Comparison of ENCODE assay signal across 20 cellular contexts in the genomic region with DNA sequence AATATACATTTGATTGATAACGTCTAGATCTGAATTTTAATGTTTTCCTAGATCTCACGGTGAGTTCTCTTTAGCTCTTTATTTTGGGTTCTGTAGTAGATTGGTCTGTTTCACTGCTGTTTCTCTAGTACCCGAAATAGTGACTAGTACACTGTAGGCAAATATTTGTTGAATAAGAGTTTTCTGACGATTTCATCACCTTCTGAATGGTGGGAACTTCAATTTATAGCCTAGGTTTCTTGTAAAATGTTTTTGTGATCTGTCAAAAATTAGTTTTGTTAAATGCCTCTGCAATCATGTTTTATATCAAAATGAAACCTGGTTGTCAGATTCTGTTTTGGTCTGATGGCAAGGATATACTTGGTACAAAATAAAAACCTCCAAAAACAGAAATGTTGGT. TPM values are rescaled to one million over a fixed set of nuclear protein-coding genes. Genes with fewer than 3 reads are reported as not detected.
A peak's percentile ranks its signal among the peaks of the same experiment; 100 is the strongest.
DNase-seq lines count a peak whose midpoint lies in the region; ATAC-seq, FAIRE-seq and TF ChIP-seq lines count a peak whose summit lies in the region.
"Had no signal": no experiment of that assay in that cellular context is flagged by ENCODE, and none has a peak within 500 bp of the region (broad histone marks: within the 10 kb centered on the region; RNA-seq: fewer than 3 reads in every experiment).

No MANE protein-coding gene starts in this region.

- peak overlapping the region in 1 of 4 donors; percentile 65 for H3K4me3 Mint-ChIP-seq in IgD-negative memory B cell
- H3K4me3 Mint-ChIP-seq in naive thymus-derived CD4-positive, alpha-beta T cell: peak overlapping the region in 8 of 10 donors; percentile 33 to 77 (median 56)
- H3K4me3 Mint-ChIP-seq: activated CD4-positive, alpha-beta T cell treated with anti-CD3 and anti-CD28 coated beads, Interleukin-2, amount 10 ng/mL, durations not matched to agents 7 days and 5 days had no signal

- TF ChIP-seq CTCF in A549 (IDR thresholded peaks at IDR 0.05): no peak
- no peak for TF ChIP-seq CTCF in K562 (IDR thresholded peaks at IDR 0.05 in 2 of 3, conservative IDR thresholded peaks at IDR 0.05 in 1 of 3; ENCODE audit: insufficient read depth in 2 of 3, low read depth in 1 of 3, low read length in 3 of 3)

- H3K4me3 ChIP-seq in A549 (no peak overlapping the region), K562 (no peak overlapping the region)
- no peak overlapping the region for H3K4me3 ChIP-seq in naive thymus-derived CD4-positive, alpha-beta T cell (ENCODE audit: low read length)
- H3K4me3 ChIP-seq: left lung, uterus had no signal

- no peak for FAIRE-seq in A549 (lab: Jason Lieb, UNC)
- FAIRE-seq in K562 (lab: Jason Lieb, UNC): no peak
- FAIRE-seq: HTR-8/SVneo, TTC549 had no signal

- H3K36me3 Mint-ChIP-seq in IgD-negative memory B cell: peaks cover 2% of the 10 kb centered on the region
- peaks cover 12 to 65% (median 36%) of the 10 kb centered on the region in 5 donors for H3K36me3 Mint-ChIP-seq in naive thymus-derived CD4-positive, alpha-beta T cell

- no TSS peak for BruUV-seq in K562 (replicated peaks; lab: Mats Ljungman, UMichigan)

- no peaks in the 10 kb centered on the region for H3K27me3 Mint-ChIP-seq in IgD-negative memory B cell
- H3K27me3 Mint-ChIP-seq in naive thymus-derived CD4-positive, alpha-beta T cell: no peaks in the 10 kb centered on the region
- H3K27me3 Mint-ChIP-seq: activated CD4-positive, alpha-beta T cell treated with anti-CD3 and anti-CD28 coated beads, Interleukin-2, amount 10 ng/mL, durations not matched to agents 7 days and 5 days; naive B cell had no signal

- H3K9me1 ChIP-seq in K562 (ENCODE audit: control insufficient read depth, insufficient read depth, low read length): no peaks in the 10 kb centered on the region

- POLR2A ChIA-PET in A549 (lab: Yijun Ruan, JAX) (interaction anchor here (1.2 to 2.3 kb wide), 2 partner anchors 10 to 37 kb away, joined by 3 to 9 read pairs; a partner anchor contains a TSS), K562 (lab: Yijun Ruan, JAX) (no interaction called here)
- POLR2A ChIA-PET in naive thymus-derived CD4-positive, alpha-beta T cell (lab: Charles Lee): interaction anchor here (1.0 to 1.2 kb wide), 2 partner anchors 46 to 69 kb away, joined by 3 to 4 read pairs; no protein-coding TSS in a partner anchor

- H3K27ac Mint-ChIP-seq in IgD-negative memory B cell: peak overlapping the region in 2 of 3 donors; percentile 31 to 71
- peak overlapping the region in 5 of 9 donors; percentile 26 to 77 (median 59) for H3K27ac Mint-ChIP-seq in naive thymus-derived CD4-positive, alpha-beta T cell
- H3K27ac Mint-ChIP-seq: activated CD4-positive, alpha-beta T cell treated with anti-CD3 and anti-CD28 coated beads, Interleukin-2, amount 10 ng/mL, durations not matched to agents 7 days and 5 days had no signal

- H3K4me2 ChIP-seq in A549 (peak overlapping the region; percentile 24; the same call in 2 of the 3 replicates), K562 (ENCODE audit: insufficient read depth, low read length) (no peak overlapping the region)

- ATAC-seq in A549 (no peak), K562 (no peak), GM18519 (IDR thresholded peaks at IDR 0.05; ENCODE audit: low FRiP score, unreplicated experiment) (no peak), HG02938 (IDR thresholded peaks at IDR 0.05; ENCODE audit: unreplicated experiment) (no peak)
- ATAC-seq in naive thymus-derived CD4-positive, alpha-beta T cell: no peak
- ATAC-seq: gastroesophageal sphincter, left lung, SK-N-SH treated with all-trans-retinoic acid at 6 μM for 48 hours had no signal

- H3K9me3 ChIP-seq in A549 (no peaks in the 10 kb centered on the region), K562 (replicated peaks; ENCODE audit: control insufficient read depth, insufficient read depth, low read depth, low read length) (no peaks in the 10 kb centered on the region)
- H3K9me3 ChIP-seq in naive thymus-derived CD4-positive, alpha-beta T cell (ENCODE audit: control insufficient read depth in 2 of 3, low read length in 3 of 3): no peaks in the 10 kb centered on the region
- H3K9me3 ChIP-seq: Caco-2, gastroesophageal sphincter, left lung, uterus had no signal

- no peaks in the 10 kb centered on the region for H3K79me2 ChIP-seq in K562 (ENCODE audit: control insufficient read depth, insufficient read depth, low read length)

- H3K4me1 ChIP-seq in A549 (peaks cover 31% of the 10 kb centered on the region), K562 (replicated peaks in 1 of 2; ENCODE audit: control insufficient read depth in 2 of 2, insufficient read depth in 2 of 2, low read length in 2 of 2) (peaks cover 0 to 5% of the 10 kb centered on the region in 2 experiments; a peak in 3 of 5 replicates)
- peaks cover 43 to 66% of the 10 kb centered on the region in 2 donors for H3K4me1 ChIP-seq in naive thymus-derived CD4-positive, alpha-beta T cell (ENCODE audit: control insufficient read depth in 2 of 2, insufficient read depth in 2 of 2, low read length in 2 of 2)

- in situ Hi-C loops in K562 (cut with MboI): loop anchor here (25.0 kb wide), 1 partner anchor 270 kb away; no protein-coding TSS in a partner anchor

- H3K36me3 ChIP-seq in K562 (ENCODE audit: control insufficient read depth, insufficient read depth, low read length): peaks cover 15% of the 10 kb centered on the region
- peaks cover 0 to 27% (median 27%) of the 10 kb centered on the region in 3 experiments for H3K36me3 ChIP-seq in naive thymus-derived CD4-positive, alpha-beta T cell (ENCODE audit: control insufficient read depth in 2 of 3, insufficient read depth in 3 of 3, low read length in 3 of 3)

- no peaks in the 10 kb centered on the region for H4K20me1 ChIP-seq in K562 (replicated peaks; ENCODE audit: control insufficient read depth, insufficient read depth, low read length)

- no peak overlapping the region for H2AFZ ChIP-seq in K562 (ENCODE audit: low read depth, low read length)

- TF ChIP-seq POLR2A in A549 (IDR thresholded peaks at IDR 0.05; ENCODE audit: low read length): no peak
- no peak for TF ChIP-seq POLR2A in K562 (conservative IDR thresholded peaks at IDR 0.05)

- H3K4me1 Mint-ChIP-seq in IgD-negative memory B cell: peaks cover 20 to 48% (median 38%) of the 10 kb centered on the region in 3 donors
- H3K4me1 Mint-ChIP-seq in naive thymus-derived CD4-positive, alpha-beta T cell: peaks cover 40 to 91% (median 83%) of the 10 kb centered on the region in 7 donors

- TF ChIP-seq EP300 in A549 (IDR thresholded peaks at IDR 0.05) (no peak), K562 (IDR thresholded peaks at IDR 0.05; ENCODE audit: low read length) (no peak)

- intact Hi-C loops in K562 (cut with micrococcal nuclease): no loop called here
- intact Hi-C loops in naive thymus-derived CD4-positive, alpha-beta T cell (cut with micrococcal nuclease): loop anchor here in 1 of 2 donors (1.0 kb wide), 1 partner anchor 8 kb away; no protein-coding TSS in a partner anchor

- no peak for TF ChIP-seq RAD21 in A549 (conservative IDR thresholded peaks at IDR 0.05 in 1 of 2, IDR thresholded peaks at IDR 0.05 in 1 of 2)
- no peak for TF ChIP-seq RAD21 in K562 (CRISPR knock-in tag; conservative IDR thresholded peaks at IDR 0.05 in 1 of 2, IDR thresholded peaks at IDR 0.05 in 1 of 2)

- H3K27me3 ChIP-seq in K562 (ENCODE audit: control insufficient read depth in 2 of 2, insufficient read depth in 2 of 2, low read length in 2 of 2): no peaks in the 10 kb centered on the region
- no peaks in the 10 kb centered on the region for H3K27me3 ChIP-seq in naive thymus-derived CD4-positive, alpha-beta T cell (ENCODE audit: control insufficient read depth in 2 of 2, insufficient read depth in 2 of 2, low read length in 2 of 2)
- H3K27me3 ChIP-seq: gastroesophageal sphincter, left lung, uterus had no signal

- DNase-seq in A549 (ENCODE audit: low read depth in 1 of 2, low spot score in 1 of 2) (no peak), K562 (ENCODE audit: extremely low read depth in 1 of 4, low spot score in 3 of 4) (no peak), NCI-H510A treated with DMSO at 0.1 percent for 48 hours (lab: John Stamatoyannopoulos, UW) (no peak), cerebellar nuclear complex (lab: John Stamatoyannopoulos, UW) (no peak)
- DNase-seq in naive thymus-derived CD4-positive, alpha-beta T cell: no peak
- DNase-seq: activated CD4-positive, alpha-beta T cell treated with anti-CD3 and anti-CD28 coated beads, Interleukin-2, amount 10 ng/mL, durations not matched to agents 7 days and 5 days; amygdala; Caco-2; left lung; naive B cell; NCI-H1436; stimulated activated naive CD4-positive, alpha-beta T cell; uterus had no signal

- CTCF ChIA-PET in A549 (lab: Yijun Ruan, JAX): interaction anchor here (2.7 kb wide), 1 partner anchor 11 kb away, joined by 16 read pairs; no protein-coding TSS in a partner anchor
- CTCF ChIA-PET in K562 (lab: Yijun Ruan, JAX; ENCODE audit: low intra/inter-chr PET ratio): no interaction called here
- CTCF ChIA-PET in naive thymus-derived CD4-positive, alpha-beta T cell (lab: Charles Lee): interaction anchor here (0.8 to 1.6 kb wide), 4 partner anchors 27 to 136 kb away, joined by 3 to 4 read pairs (median 3); no protein-coding TSS in a partner anchor

- no peaks in the 10 kb centered on the region for H3K9me3 Mint-ChIP-seq in IgD-negative memory B cell
- H3K9me3 Mint-ChIP-seq in naive thymus-derived CD4-positive, alpha-beta T cell: no peaks in the 10 kb centered on the region
- H3K9me3 Mint-ChIP-seq: activated CD4-positive, alpha-beta T cell treated with anti-CD3 and anti-CD28 coated beads, Interleukin-2, amount 10 ng/mL, durations not matched to agents 7 days and 5 days; naive B cell had no signal

- H3K9ac ChIP-seq in K562 (ENCODE audit: insufficient read depth in 1 of 2, low read depth in 2 of 2, low read length in 2 of 2): no peak overlapping the region

- no peak overlapping the region for H3K27ac ChIP-seq in A549
- no peak overlapping the region for H3K27ac ChIP-seq in K562 (ENCODE audit: extremely low read depth, low read depth, low read length)
- peak overlapping the region; percentile 46 for H3K27ac ChIP-seq in naive thymus-derived CD4-positive, alpha-beta T cell (ENCODE audit: low read depth, low read length)
- H3K27ac ChIP-seq: left lung had no signal

- WGBS in A549 (ENCODE audit: missing lambda C conversion rate): 67% methylated on average over 4 of the region's 4 CpGs
- 54% methylated on average over 4 of the region's 4 CpGs for WGBS in K562 (ENCODE audit: insufficient coverage, low coverage, missing lambda C conversion rate)

RNA-seq across cellular contexts. Expression of a gene that starts 10.2 kb away (rescaled TPM):
- polyA plus RNA-seq in A549 (2011; rRNA removed): 41.9 and 71.4 TPM in 2 replicates
- polyA plus RNA-seq in A549 (2012; cell fraction: cytosol; rRNA removed): 6.5 and 10.0 TPM in 2 replicates
- 3.1 and 6.7 TPM in 2 replicates for polyA plus RNA-seq in A549 (2012; cell fraction: nucleus; rRNA removed)
- 35.7 to 49.7 TPM (median 42.7 TPM) in 3 replicates for polyA plus RNA-seq in A549 (2017; fragmentation: RNase III; extraction: RNeasy Plus Mini Kit Qiagen cat#74134 plus additional on column Dnase treatment)
- polyA minus RNA-seq in A549 (2011; rRNA and poly(A)+ RNA removed): 15.0 and 16.3 TPM in 2 replicates
- polyA plus RNA-seq in IgD-negative memory B cell: 319 TPM
- total RNA-seq in K562 (2011; cell fraction: chromatin; rRNA removed; ENCODE audit: low replicate concordance): 9.1 and 68.5 TPM in 2 replicates
- 2.7 and 5.9 TPM in 2 replicates for total RNA-seq in K562 (2011; cell fraction: nucleolus; rRNA removed)
- total RNA-seq in K562 (2011; cell fraction: nucleoplasm; rRNA removed): 15.7 and 17.2 TPM in 2 replicates
- total RNA-seq in K562 (2014; rRNA removed): 20.2 and 22.5 TPM in 2 replicates
- 33.7 and 44.2 TPM in 2 replicates for total RNA-seq in K562 (2014; rRNA removed; fragmentation: Illumina TruSeq; extraction: Trizol)
- total RNA-seq in K562 (2015; rRNA removed; fragmentation: Illumina TruSeq; extraction: Trizol): 15.9 and 18.3 TPM in 2 replicates
- total RNA-seq in K562 (2021): 28.0 and 44.1 TPM in 2 replicates
- polyA plus RNA-seq in K562 (2011; rRNA removed): 28.1 and 40.2 TPM in 2 replicates
- polyA plus RNA-seq in K562 (2011; cell fraction: cytosol; rRNA removed): 2.7 and 13.3 TPM in 2 replicates
- 11.9 and 17.6 TPM in 2 replicates for polyA plus RNA-seq in K562 (2011; cell fraction: nucleus; rRNA removed)
- 38.4 and 47.3 TPM in 2 replicates for polyA plus RNA-seq in K562 (2012)
- 38.0 and 38.2 TPM in 2 replicates for polyA plus RNA-seq in K562 (2014; fragmentation: Illumina TruSeq; extraction: Trizol)
- 10 to 100 TPM; 12.9 to 18.1 TPM for polyA plus RNA-seq in K562 (2014; fragmentation: Nextera tagmentation; extraction: Ambion mirVana)
- 34.4 and 36.6 TPM in 2 replicates for polyA plus RNA-seq in K562 (2014; rRNA removed)
- polyA minus RNA-seq in K562 (2011; rRNA and poly(A)+ RNA removed): 37.7 and 52.1 TPM in 2 replicates
- 14.9 and 17.9 TPM in 2 replicates for polyA minus RNA-seq in K562 (2011; cell fraction: cytosol; rRNA and poly(A)+ RNA removed)
- 11.0 and 21.5 TPM in 2 replicates for polyA minus RNA-seq in K562 (2011; cell fraction: nucleus; rRNA and poly(A)+ RNA removed)
- 100 to 1,000 TPM in 4 of 5 experiments, 10 to 100 TPM in 1; 93.7 to 283 (median 223) TPM for total RNA-seq in naive thymus-derived CD4-positive, alpha-beta T cell
- polyA plus RNA-seq in naive thymus-derived CD4-positive, alpha-beta T cell: 100 to 1,000 TPM; 253 to 295 TPM

RNA-seq across cellular contexts. Expression of a gene that starts 37.1 kb away (rescaled TPM):
- polyA plus RNA-seq in A549 (2011; rRNA removed) (73.5 and 83.4 TPM in 2 replicates), A549 (2017; fragmentation: RNase III; extraction: RNeasy Plus Mini Kit Qiagen cat#74134 plus additional on column Dnase treatment) (57.2 to 64.1 TPM (median 59.6 TPM) in 3 replicates), IgD-negative memory B cell (17.6 TPM), K562 (2011; rRNA removed) (19.2 and 24.2 TPM in 2 replicates), K562 (2014; fragmentation: Illumina TruSeq; extraction: Trizol) (23.0 and 27.8 TPM in 2 replicates), K562 (2014; fragmentation: Nextera tagmentation; extraction: Ambion mirVana) (10 to 100 TPM; 30.6 to 31.0 TPM), K562 (2014; rRNA removed) (14.1 and 17.3 TPM in 2 replicates)
- 13.0 and 15.9 TPM in 2 replicates for polyA plus RNA-seq in A549 (2012; cell fraction: cytosol; rRNA removed)
- polyA plus RNA-seq in A549 (2012; cell fraction: nucleus; rRNA removed): 6.2 and 10.1 TPM in 2 replicates
- polyA minus RNA-seq in A549 (2011; rRNA and poly(A)+ RNA removed): 9.9 and 10.8 TPM in 2 replicates
- total RNA-seq in K562 (2011; cell fraction: chromatin; rRNA removed; ENCODE audit: low replicate concordance): 8.1 and 22.8 TPM in 2 replicates
- 5.1 and 5.5 TPM in 2 replicates for total RNA-seq in K562 (2011; cell fraction: nucleolus; rRNA removed)
- total RNA-seq in K562 (2011; cell fraction: nucleoplasm; rRNA removed): 9.8 and 37.7 TPM in 2 replicates
- total RNA-seq in K562 (2014; rRNA removed) (5.2 and 12.2 TPM in 2 replicates), K562 (2014; rRNA removed; fragmentation: Illumina TruSeq; extraction: Trizol) (19.4 and 21.2 TPM in 2 replicates), K562 (2015; rRNA removed; fragmentation: Illumina TruSeq; extraction: Trizol) (18.1 and 18.9 TPM in 2 replicates), K562 (2021) (12.5 and 17.2 TPM in 2 replicates)
- 2.6 and 4.7 TPM in 2 replicates for polyA plus RNA-seq in K562 (2011; cell fraction: cytosol; rRNA removed)
- 8.6 and 11.2 TPM in 2 replicates for polyA plus RNA-seq in K562 (2011; cell fraction: nucleus; rRNA removed)
- 17.8 and 20.6 TPM in 2 replicates for polyA plus RNA-seq in K562 (2012)
- 17.2 and 21.9 TPM in 2 replicates for polyA minus RNA-seq in K562 (2011; rRNA and poly(A)+ RNA removed)
- 3.5 and 5.2 TPM in 2 replicates for polyA minus RNA-seq in K562 (2011; cell fraction: cytosol; rRNA and poly(A)+ RNA removed)
- polyA minus RNA-seq in K562 (2011; cell fraction: nucleus; rRNA and poly(A)+ RNA removed): 7.0 and 15.1 TPM in 2 replicates
- total RNA-seq in naive thymus-derived CD4-positive, alpha-beta T cell: 10 to 100 TPM; 22.2 to 64.2 (median 44.6) TPM
- polyA plus RNA-seq in naive thymus-derived CD4-positive, alpha-beta T cell: 10 to 100 TPM; 31.5 to 32.5 TPM

RNA-seq across cellular contexts. Expression of a gene that starts 37.5 kb away (rescaled TPM):
- polyA plus RNA-seq in A549 (2011; rRNA removed) (32.1 and 33.1 TPM in 2 replicates), A549 (2017; fragmentation: RNase III; extraction: RNeasy Plus Mini Kit Qiagen cat#74134 plus additional on column Dnase treatment) (17.7 to 20.5 TPM (median 20.3 TPM) in 3 replicates), IgD-negative memory B cell (105 TPM), K562 (2011; rRNA removed) (10.2 and 14.9 TPM in 2 replicates), K562 (2014; fragmentation: Illumina TruSeq; extraction: Trizol) (16.3 and 17.2 TPM in 2 replicates), K562 (2014; fragmentation: Nextera tagmentation; extraction: Ambion mirVana) (10 to 100 TPM; 11.4 to 17.5 TPM), K562 (2014; rRNA removed) (9.2 and 10.3 TPM in 2 replicates)
- 5.2 and 6.1 TPM in 2 replicates for polyA plus RNA-seq in A549 (2012; cell fraction: cytosol; rRNA removed)
- 2.2 and 4.8 TPM in 2 replicates for polyA plus RNA-seq in A549 (2012; cell fraction: nucleus; rRNA removed)
- polyA minus RNA-seq in A549 (2011; rRNA and poly(A)+ RNA removed): 19.7 and 20.9 TPM in 2 replicates
- total RNA-seq in K562 (2011; cell fraction: chromatin; rRNA removed; ENCODE audit: low replicate concordance): 6.3 and 27.4 TPM in 2 replicates
- 3.5 and 5.8 TPM in 2 replicates for total RNA-seq in K562 (2011; cell fraction: nucleolus; rRNA removed)
- total RNA-seq in K562 (2011; cell fraction: nucleoplasm; rRNA removed): 8.9 and 10.8 TPM in 2 replicates
- total RNA-seq in K562 (2014; rRNA removed) (9.2 and 10.2 TPM in 2 replicates), K562 (2014; rRNA removed; fragmentation: Illumina TruSeq; extraction: Trizol) (14.6 and 17.2 TPM in 2 replicates), K562 (2015; rRNA removed; fragmentation: Illumina TruSeq; extraction: Trizol) (13.8 and 16.1 TPM in 2 replicates), K562 (2021) (16.8 and 17.2 TPM in 2 replicates)
- polyA plus RNA-seq in K562 (2011; cell fraction: cytosol; rRNA removed): 3.5 and 6.9 TPM in 2 replicates
- polyA plus RNA-seq in K562 (2011; cell fraction: nucleus; rRNA removed): 3.3 and 4.2 TPM in 2 replicates
- polyA plus RNA-seq in K562 (2012): 11.0 and 13.0 TPM in 2 replicates
- polyA minus RNA-seq in K562 (2011; rRNA and poly(A)+ RNA removed): 28.5 and 31.2 TPM in 2 replicates
- polyA minus RNA-seq in K562 (2011; cell fraction: cytosol; rRNA and poly(A)+ RNA removed): 6.8 and 13.1 TPM in 2 replicates
- polyA minus RNA-seq in K562 (2011; cell fraction: nucleus; rRNA and poly(A)+ RNA removed): 9.7 and 21.9 TPM in 2 replicates
- total RNA-seq in naive thymus-derived CD4-positive, alpha-beta T cell: 10 to 100 TPM; 48.2 to 71.7 (median 60.6) TPM
- polyA plus RNA-seq in naive thymus-derived CD4-positive, alpha-beta T cell: 10 to 100 TPM; 51.6 to 60.2 TPM
